Comparison of ENCODE assay signal across 15 cellular contexts in the genomic region with DNA sequence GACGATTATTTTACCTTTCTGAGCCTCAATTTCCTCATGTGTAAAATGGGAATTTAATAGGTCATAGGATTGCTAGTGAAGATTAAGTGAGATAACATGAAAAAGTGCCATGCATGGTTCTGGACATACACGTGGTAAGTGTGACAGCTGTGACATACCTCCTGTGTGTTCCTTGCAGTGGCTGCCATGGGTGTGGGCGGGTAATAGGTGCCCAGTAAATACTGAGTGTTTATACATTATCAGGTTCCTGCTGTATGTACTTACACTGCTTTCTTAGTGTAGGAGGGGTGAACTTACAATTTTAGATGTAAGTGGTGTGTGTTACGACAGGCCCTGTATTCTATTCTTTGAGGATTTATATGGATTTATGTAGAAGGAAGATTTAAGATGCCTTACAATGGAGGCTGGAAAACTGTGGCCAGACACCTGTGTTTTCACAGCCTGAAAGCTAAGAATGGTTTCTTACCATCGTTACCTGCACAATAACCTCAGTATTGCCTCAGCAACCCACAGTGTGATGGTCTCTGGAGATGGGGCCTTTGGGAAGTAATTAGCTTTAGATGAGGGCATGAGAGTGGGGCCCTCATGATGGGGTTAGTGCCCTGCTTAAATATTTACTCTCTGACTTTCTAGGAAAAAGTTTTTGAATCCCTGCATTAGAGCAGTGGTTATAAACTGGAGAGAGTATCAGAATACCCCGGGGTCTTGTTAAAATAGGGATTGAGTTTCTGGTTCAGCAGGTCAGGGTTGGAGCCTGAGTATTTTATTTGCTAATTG.
"Had no signal": no experiment of that assay in that cellular context is flagged by ENCODE, and none has a peak within 500 bp of the region (broad histone marks: within the 10 kb centered on the region; RNA-seq: fewer than 3 reads in every experiment).

No MANE protein-coding gene starts in this region.

- H3K4me3 ChIP-seq: dorsolateral prefrontal cortex had no signal

- H3K27ac ChIP-seq: dorsolateral prefrontal cortex had no signal

- ATAC-seq: esophagus mucosa; right cardiac atrium; stimulated activated naive B cell treated with anti-CD40 and anti-IgM and Interleukin-4, amounts not matched to agents 10 μg/mL and 1 μg/mL and 100 μg/mL, for 72 hours had no signal

- H3K27me3 ChIP-seq: dorsolateral prefrontal cortex had no signal

- DNase-seq: activated CD4-positive, alpha-beta memory T cell treated with anti-CD3 and anti-CD28 coated beads for 36 hours; activated CD4-positive, alpha-beta T cell treated with anti-CD3 and anti-CD28 coated beads for 1 hour; activated gamma-delta T cell treated with Interleukin-2 at 50 U/mL for 16 hours; activated naive CD8-positive, alpha-beta T cell treated with anti-CD3 and anti-CD28 coated beads, Interleukin-2, amount 10 ng/mL, durations not matched to agents 7 days and 5 days; activated T-cell treated with anti-CD3 and anti-CD28 coated beads, Interleukin-2, amount 50 U/mL, for 48 hours; aorta; dorsolateral prefrontal cortex; hippocampal formation; naive B cell; right cardiac atrium; stimulated activated CD4-positive, alpha-beta T cell treated with anti-CD3 and anti-CD28 coated beads, Interleukin-2, amount 100 ng/mL, for 24 hours; stimulated activated naive B cell treated with anti-CD40 and anti-IgM and Interleukin-4, amounts not matched to agents 10 μg/mL and 1 μg/mL and 100 μg/mL, for 72 hours; substantia nigra; trophoblast cell had no signal
